8 cellular contexts compared by ENCODE assay signal in the genomic region with DNA sequence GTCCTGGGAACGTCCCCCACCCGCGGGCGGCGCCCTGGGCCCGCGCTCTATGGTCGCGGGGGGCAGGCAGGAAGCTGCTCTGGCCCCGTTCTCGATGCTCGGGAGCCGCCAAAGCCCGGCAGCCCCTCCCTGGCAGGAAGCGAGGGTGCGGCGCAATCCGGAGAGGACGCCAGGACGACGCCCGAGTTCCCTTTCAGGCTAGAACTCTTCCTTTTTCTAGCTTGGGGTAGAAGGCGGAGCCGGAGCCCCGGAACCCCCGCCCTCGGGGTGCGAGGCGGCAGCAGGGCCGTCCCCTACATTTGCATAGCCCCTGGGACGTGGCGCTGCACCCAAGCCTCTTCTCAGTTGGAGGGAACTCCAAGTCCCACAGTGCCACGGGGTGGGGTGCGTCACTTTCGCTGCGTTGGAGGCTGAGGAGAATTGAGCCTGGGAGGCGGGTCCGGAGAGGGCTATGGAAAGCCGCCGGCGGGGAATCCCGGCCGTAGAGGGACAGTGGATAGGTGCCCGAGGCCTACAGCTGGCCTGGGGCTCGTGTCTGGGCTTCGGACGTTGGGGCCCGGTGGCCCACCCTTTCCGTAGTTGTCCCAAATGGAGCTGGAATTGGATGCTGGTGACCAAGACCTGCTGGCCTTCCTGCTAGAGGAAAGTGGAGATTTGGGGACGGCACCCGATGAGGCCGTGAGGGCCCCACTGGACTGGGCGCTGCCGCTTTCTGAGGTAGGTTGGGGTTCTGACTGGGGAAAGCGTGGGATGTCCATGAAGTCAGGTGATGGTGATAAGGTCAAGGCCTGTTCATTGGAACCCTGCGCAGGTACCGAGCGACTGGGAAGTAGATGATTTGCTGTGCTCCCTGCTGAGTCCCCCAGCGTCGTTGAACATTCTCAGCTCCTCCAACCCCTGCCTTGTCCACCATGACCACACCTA. TPM values are rescaled to one million over a fixed set of nuclear protein-coding genes. Genes with fewer than 3 reads are reported as not detected.
DNase-seq lines count a peak whose midpoint lies in the region; ATAC-seq, FAIRE-seq and TF ChIP-seq lines count a peak whose summit lies in the region.

A gene with protein sequence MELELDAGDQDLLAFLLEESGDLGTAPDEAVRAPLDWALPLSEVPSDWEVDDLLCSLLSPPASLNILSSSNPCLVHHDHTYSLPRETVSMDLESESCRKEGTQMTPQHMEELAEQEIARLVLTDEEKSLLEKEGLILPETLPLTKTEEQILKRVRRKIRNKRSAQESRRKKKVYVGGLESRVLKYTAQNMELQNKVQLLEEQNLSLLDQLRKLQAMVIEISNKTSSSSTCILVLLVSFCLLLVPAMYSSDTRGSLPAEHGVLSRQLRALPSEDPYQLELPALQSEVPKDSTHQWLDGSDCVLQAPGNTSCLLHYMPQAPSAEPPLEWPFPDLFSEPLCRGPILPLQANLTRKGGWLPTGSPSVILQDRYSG (plus strand): TSS at position 482 of the 924 bp plus-strand sequence. CDS start 107 bp downstream, at position 589.
A gene with protein sequence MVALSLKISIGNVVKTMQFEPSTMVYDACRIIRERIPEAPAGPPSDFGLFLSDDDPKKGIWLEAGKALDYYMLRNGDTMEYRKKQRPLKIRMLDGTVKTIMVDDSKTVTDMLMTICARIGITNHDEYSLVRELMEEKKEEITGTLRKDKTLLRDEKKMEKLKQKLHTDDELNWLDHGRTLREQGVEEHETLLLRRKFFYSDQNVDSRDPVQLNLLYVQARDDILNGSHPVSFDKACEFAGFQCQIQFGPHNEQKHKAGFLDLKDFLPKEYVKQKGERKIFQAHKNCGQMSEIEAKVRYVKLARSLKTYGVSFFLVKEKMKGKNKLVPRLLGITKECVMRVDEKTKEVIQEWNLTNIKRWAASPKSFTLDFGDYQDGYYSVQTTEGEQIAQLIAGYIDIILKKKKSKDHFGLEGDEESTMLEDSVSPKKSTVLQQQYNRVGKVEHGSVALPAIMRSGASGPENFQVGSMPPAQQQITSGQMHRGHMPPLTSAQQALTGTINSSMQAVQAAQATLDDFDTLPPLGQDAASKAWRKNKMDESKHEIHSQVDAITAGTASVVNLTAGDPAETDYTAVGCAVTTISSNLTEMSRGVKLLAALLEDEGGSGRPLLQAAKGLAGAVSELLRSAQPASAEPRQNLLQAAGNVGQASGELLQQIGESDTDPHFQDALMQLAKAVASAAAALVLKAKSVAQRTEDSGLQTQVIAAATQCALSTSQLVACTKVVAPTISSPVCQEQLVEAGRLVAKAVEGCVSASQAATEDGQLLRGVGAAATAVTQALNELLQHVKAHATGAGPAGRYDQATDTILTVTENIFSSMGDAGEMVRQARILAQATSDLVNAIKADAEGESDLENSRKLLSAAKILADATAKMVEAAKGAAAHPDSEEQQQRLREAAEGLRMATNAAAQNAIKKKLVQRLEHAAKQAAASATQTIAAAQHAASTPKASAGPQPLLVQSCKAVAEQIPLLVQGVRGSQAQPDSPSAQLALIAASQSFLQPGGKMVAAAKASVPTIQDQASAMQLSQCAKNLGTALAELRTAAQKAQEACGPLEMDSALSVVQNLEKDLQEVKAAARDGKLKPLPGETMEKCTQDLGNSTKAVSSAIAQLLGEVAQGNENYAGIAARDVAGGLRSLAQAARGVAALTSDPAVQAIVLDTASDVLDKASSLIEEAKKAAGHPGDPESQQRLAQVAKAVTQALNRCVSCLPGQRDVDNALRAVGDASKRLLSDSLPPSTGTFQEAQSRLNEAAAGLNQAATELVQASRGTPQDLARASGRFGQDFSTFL (N-terminal part only) (minus strand): TSS at position 11 of the 924 bp plus-strand sequence. CDS start 6,501 bp downstream, outside the sequence.

- peak within 1 kb of the TSS; percentile 58; the same call in 1 of the 2 replicates for H2AFZ ChIP-seq in Karpas-422 (ENCODE audit: low read length)

- peak within 1 kb of the TSS; percentile 84 for H3K4me3 ChIP-seq in DOHH2 (ENCODE audit: low read length)
- peak within 1 kb of the TSS; percentile 93 for H3K4me3 ChIP-seq in Karpas-422 (ENCODE audit: low read length)
- peak within 1 kb of the TSS; percentile 81 to 96 (median 86) for H3K4me3 ChIP-seq in esophagus muscularis mucosa

- intact Hi-C loops in esophagus muscularis mucosa (cut with DNase I): no loop called here

- peak within 1 kb of the TSS; percentile 72 for H3K27ac ChIP-seq in DOHH2 (ENCODE audit: low read depth, low read length)
- H3K27ac ChIP-seq in Karpas-422 (ENCODE audit: low read length): peak within 1 kb of the TSS; percentile 79
- H3K27ac ChIP-seq in esophagus muscularis mucosa (replicated peaks in 1 of 4): peak within 1 kb of the TSS; percentile 97 to 99 (median 99)

- H3K9me2 ChIP-seq in DOHH2 (replicated peaks; ENCODE audit: control insufficient read depth, low read length) (no peaks in the 10 kb centered on the region), Karpas-422 (replicated peaks; ENCODE audit: insufficient read depth, low read length) (no peaks in the 10 kb centered on the region)

- H3K9me3 ChIP-seq in DOHH2 (ENCODE audit: control insufficient read depth, insufficient read depth, low read length): no peaks in the 10 kb centered on the region
- no peaks in the 10 kb centered on the region for H3K9me3 ChIP-seq in Karpas-422 (ENCODE audit: low read length)
- H3K9me3 ChIP-seq in esophagus muscularis mucosa: no peaks in the 10 kb centered on the region

- H3K4me2 ChIP-seq in DOHH2 (ENCODE audit: low read length): peak within 1 kb of the TSS; percentile 94
- H3K4me2 ChIP-seq in Karpas-422 (ENCODE audit: low read depth, low read length, poor library complexity, severe bottlenecking): peak within 1 kb of the TSS; percentile 99

- H3K9me3 Mint-ChIP-seq in activated T-cell treated with anti-CD3 and anti-CD28 coated beads, Interleukin-2, amount 50 U/mL, for 72 hours: no peaks in the 10 kb centered on the region
- H3K9me3 Mint-ChIP-seq in stimulated activated effector memory CD8-positive, alpha-beta T cell treated with anti-CD3 and anti-CD28 coated beads, Interleukin-12 subunit alpha, Interleukin-12 subunit beta, amount 100 ng/mL, for 72 hours: no peaks in the 10 kb centered on the region

- TF ChIP-seq EP300 in esophagus muscularis mucosa (IDR thresholded peaks at IDR 0.05): peak; percentile 12

- peaks cover 10 to 12% of the 10 kb centered on the region in 2 donors for H3K36me3 Mint-ChIP-seq in activated T-cell treated with anti-CD3 and anti-CD28 coated beads, Interleukin-2, amount 50 U/mL, for 72 hours (ENCODE audit: insufficient read depth in 2 of 2)
- H3K36me3 Mint-ChIP-seq in stimulated activated effector memory CD8-positive, alpha-beta T cell treated with anti-CD3 and anti-CD28 coated beads, Interleukin-12 subunit alpha, Interleukin-12 subunit beta, amount 100 ng/mL, for 72 hours: peaks cover 58% of the 10 kb centered on the region

- peaks cover 29% of the 10 kb centered on the region for H3K4me1 Mint-ChIP-seq in activated T-cell treated with anti-CD3 and anti-CD28 coated beads, Interleukin-2, amount 50 U/mL, for 72 hours (ENCODE audit: low read depth)
- H3K4me1 Mint-ChIP-seq in stimulated activated effector memory CD8-positive, alpha-beta T cell treated with anti-CD3 and anti-CD28 coated beads, Interleukin-12 subunit alpha, Interleukin-12 subunit beta, amount 100 ng/mL, for 72 hours: peaks cover 19% of the 10 kb centered on the region

- DNase-seq in Karpas-422: peak; percentile 99
- peak; percentile 93 for DNase-seq in RCC 7860 (ENCODE audit: low spot score)
- peak; percentile 97 to 98 for DNase-seq in activated T-cell treated with anti-CD3 and anti-CD28 coated beads, Interleukin-2, amount 50 U/mL, for 72 hours
- DNase-seq in esophagus muscularis mucosa (ENCODE audit: extremely low spot score): peak; percentile 99
- peak; percentile 99 for DNase-seq in myocyte (ENCODE audit: low read depth)
- peak; percentile 86 to 98 for DNase-seq in stimulated activated effector memory CD8-positive, alpha-beta T cell treated with anti-CD3 and anti-CD28 coated beads, Interleukin-12 subunit alpha, Interleukin-12 subunit beta, amount 100 ng/mL, for 72 hours (ENCODE audit: low spot score in 2 of 2)

- peak; percentile 83 for FAIRE-seq in RCC 7860 (lab: Jason Lieb, UNC)

- TF ChIP-seq POLR2A in esophagus muscularis mucosa (IDR thresholded peaks at IDR 0.05; ENCODE audit: low read depth): peak; percentile 53

- H3K27ac Mint-ChIP-seq in activated T-cell treated with anti-CD3 and anti-CD28 coated beads, Interleukin-2, amount 50 U/mL, for 72 hours: peak within 1 kb of the TSS; percentile 90
- no peak within 1 kb of the TSS for H3K27ac Mint-ChIP-seq in stimulated activated effector memory CD8-positive, alpha-beta T cell treated with anti-CD3 and anti-CD28 coated beads, Interleukin-12 subunit alpha, Interleukin-12 subunit beta, amount 100 ng/mL, for 72 hours

- TF ChIP-seq CTCF in DOHH2 (IDR thresholded peaks at IDR 0.05; ENCODE audit: low read depth, low read length, poor library complexity, severe bottlenecking): peak; percentile 41
- peak in 1 of 3 experiments; percentile 7 for TF ChIP-seq CTCF in esophagus muscularis mucosa (IDR thresholded peaks at IDR 0.05)

- no peaks in the 10 kb centered on the region for H3K27me3 ChIP-seq in DOHH2 (ENCODE audit: control insufficient read depth, low read length)
- no peaks in the 10 kb centered on the region for H3K27me3 ChIP-seq in Karpas-422 (ENCODE audit: low read length)
- no peaks in the 10 kb centered on the region for H3K27me3 ChIP-seq in esophagus muscularis mucosa

- H3K4me1 ChIP-seq in DOHH2 (ENCODE audit: control insufficient read depth, low read length) (peaks cover 57% of the 10 kb centered on the region), Karpas-422 (ENCODE audit: low read length) (peaks cover 54% of the 10 kb centered on the region), esophagus muscularis mucosa (peaks cover 54 to 78% (median 71%) of the 10 kb centered on the region in 4 donors)

- WGBS in esophagus muscularis mucosa: under 1% methylated on average over 45 of the region's 60 CpGs

- H3K79me2 ChIP-seq in DOHH2 (ENCODE audit: control insufficient read depth, low read length): peaks cover 56% of the 10 kb centered on the region
- H3K79me2 ChIP-seq in Karpas-422 (ENCODE audit: low read length): peaks cover 52% of the 10 kb centered on the region

- H3K27me3 Mint-ChIP-seq in activated T-cell treated with anti-CD3 and anti-CD28 coated beads, Interleukin-2, amount 50 U/mL, for 72 hours (ENCODE audit: low read depth): no peaks in the 10 kb centered on the region

- peak within 1 kb of the TSS; percentile 98 for H3K9ac ChIP-seq in Karpas-422 (ENCODE audit: low read length)

- H3F3A ChIP-seq in DOHH2 (ENCODE audit: control insufficient read depth, insufficient read depth): peaks cover 19% of the 10 kb centered on the region

- ATAC-seq in GM21825 (IDR thresholded peaks at IDR 0.05; ENCODE audit: unreplicated experiment): peak; percentile 78
- ATAC-seq in activated T-cell treated with anti-CD3 and anti-CD28 coated beads, Interleukin-2, amount 50 U/mL, for 72 hours (replicated peaks in 1 of 2): peak; percentile 89 to 90
- peak; percentile 92 for ATAC-seq in stimulated activated effector memory CD8-positive, alpha-beta T cell treated with anti-CD3 and anti-CD28 coated beads, Interleukin-12 subunit alpha, Interleukin-12 subunit beta, amount 100 ng/mL, for 72 hours

- H4K20me1 ChIP-seq in DOHH2 (ENCODE audit: control insufficient read depth, insufficient read depth, low read depth, low read length) (peaks cover 29% of the 10 kb centered on the region), Karpas-422 (ENCODE audit: insufficient read depth, low read depth, low read length) (peaks cover 3% of the 10 kb centered on the region; the same call in 1 of the 2 replicates)

- H3K36me3 ChIP-seq in DOHH2 (ENCODE audit: control insufficient read depth, low read length) (peaks cover 44% of the 10 kb centered on the region), Karpas-422 (ENCODE audit: insufficient read depth, low read length) (peaks cover 17% of the 10 kb centered on the region; the same call in 1 of the 2 replicates), esophagus muscularis mucosa (peaks cover 25 to 32% (median 31%) of the 10 kb centered on the region in 4 donors)

- no peak within 1 kb of the TSS for H3K4me3 Mint-ChIP-seq in activated T-cell treated with anti-CD3 and anti-CD28 coated beads, Interleukin-2, amount 50 U/mL, for 72 hours
- no peak within 1 kb of the TSS for H3K4me3 Mint-ChIP-seq in stimulated activated effector memory CD8-positive, alpha-beta T cell treated with anti-CD3 and anti-CD28 coated beads, Interleukin-12 subunit alpha, Interleukin-12 subunit beta, amount 100 ng/mL, for 72 hours

RNA-seq across cellular contexts. Expression of the first gene that starts in this region (rescaled TPM):
- total RNA-seq in Karpas-422 (2014; rRNA removed; shearing (Covaris generic); ENCODE audit: low replicate concordance): 10.8 and 17.1 TPM in 2 replicates
- total RNA-seq in activated T-cell treated with anti-CD3 and anti-CD28 coated beads, Interleukin-2, amount 50 U/mL, for 72 hours: 10 to 100 TPM; 30.7 to 33.1 TPM
- total RNA-seq in esophagus muscularis mucosa (10 to 100 TPM; 65.6 to 97.3 (median 85.4) TPM), myocyte (69.1 and 79.9 TPM in 2 replicates)
- polyA plus RNA-seq in myocyte (2012): 66.2 TPM

RNA-seq across cellular contexts. Expression of the second gene that starts in this region (rescaled TPM):
- total RNA-seq in Karpas-422 (2014; rRNA removed; shearing (Covaris generic); ENCODE audit: low replicate concordance): 54.2 and 94.0 TPM in 2 replicates
- 100 to 1,000 TPM; 200 to 235 TPM for total RNA-seq in activated T-cell treated with anti-CD3 and anti-CD28 coated beads, Interleukin-2, amount 50 U/mL, for 72 hours
- total RNA-seq in esophagus muscularis mucosa (1,000 to 10,000 TPM in 3 of 4 donors, 100 to 1,000 TPM in 1; 934 to 1,435 (median 1,196) TPM), myocyte (219 and 242 TPM in 2 replicates)
- polyA plus RNA-seq in myocyte (2012): 272 TPM

Comparison
In these comparisons a context has a peak if more than half of its experiments do, and no peak if none do; other contexts are left out.
1. Peak in every context shown above with its lines: DNase-seq, ATAC-seq, H3K4me3 ChIP-seq and H3K27ac ChIP-seq.